30 cellular contexts compared by ENCODE assay signal in the genomic region with DNA sequence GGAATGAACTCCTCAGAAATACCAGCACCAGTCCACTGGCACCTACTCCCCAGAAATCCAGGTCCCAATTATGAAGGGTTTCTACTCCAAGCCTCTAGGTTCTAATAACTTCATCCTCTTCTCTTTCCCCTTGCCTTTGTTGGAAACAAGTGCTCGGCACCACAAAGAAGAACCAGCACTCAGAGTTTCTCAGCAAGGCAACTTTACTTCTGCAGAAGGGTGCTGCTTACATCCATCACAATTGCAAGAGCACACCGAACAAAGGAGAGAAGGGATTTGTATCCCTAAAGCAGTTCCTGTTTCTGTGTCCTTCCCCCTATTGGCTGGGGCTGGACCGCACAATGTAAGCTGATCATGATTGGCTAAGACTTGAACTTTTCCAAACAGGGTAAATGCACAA.
"Had no signal": no experiment of that assay in that cellular context is flagged by ENCODE, and none has a peak within 500 bp of the region (broad histone marks: within the 10 kb centered on the region; RNA-seq: fewer than 3 reads in every experiment).

No MANE protein-coding gene starts in this region.

- H3K4me1 Mint-ChIP-seq: endodermal cell had no signal

- H3K4me3 ChIP-seq: colonic mucosa, coronary artery, dorsolateral prefrontal cortex, esophagus muscularis mucosa, esophagus squamous epithelium, gastroesophageal sphincter, heart left ventricle, heart right ventricle, hepatocyte had no signal

- FAIRE-seq: endometrium, endothelial cell of umbilical vein, frontal cortex had no signal

- H3K36me3 ChIP-seq: colonic mucosa, esophagus muscularis mucosa, esophagus squamous epithelium, gastrocnemius medialis, gastroesophageal sphincter, heart left ventricle, heart right ventricle had no signal

- H3K4me2 ChIP-seq: hepatocyte had no signal

- H3K27me3 ChIP-seq: colonic mucosa, esophagus muscularis mucosa, esophagus squamous epithelium, gastrocnemius medialis, gastroesophageal sphincter had no signal

- ATAC-seq: effector memory CD8-positive, alpha-beta T cell; esophagus mucosa; foreskin keratinocyte; gastrocnemius medialis; gastroesophageal sphincter; heart left ventricle; heart right ventricle had no signal

- H3K9me3 ChIP-seq: colonic mucosa, gastrocnemius medialis had no signal

- H2AFZ ChIP-seq: hepatocyte had no signal

- H3K27ac Mint-ChIP-seq: endodermal cell had no signal

- H3K4me1 ChIP-seq: colonic mucosa, foreskin keratinocyte, gastrocnemius medialis, gastroesophageal sphincter had no signal

- H3K4me3 Mint-ChIP-seq: dendritic cell treated with granulocyte-macrophage colony-stimulating factor and Interleukin-4, amounts not matched to agents 40 ng/mL and 50 ng/mL, for 4 days; effector memory CD8-positive, alpha-beta T cell; endodermal cell had no signal

- H3K79me2 ChIP-seq: hepatocyte had no signal

- DNase-seq: colonic mucosa; cortex of kidney; dermis blood vessel endothelial cell; dorsolateral prefrontal cortex; effector CD4-positive, alpha-beta T cell; effector CD8-positive, alpha-beta T cell; effector memory CD4-positive, alpha-beta T cell; effector memory CD8-positive, alpha-beta T cell; endodermal cell; erythroblast; esophagus squamous epithelium; foreskin fibroblast; foreskin keratinocyte; foreskin melanocyte; gastrocnemius medialis; glutamatergic neuron; head of caudate nucleus; heart left ventricle; heart right ventricle; hippocampal formation had no signal

- H3K27ac ChIP-seq: colonic mucosa, coronary artery, dorsolateral prefrontal cortex, epithelial cell of prostate, esophagus muscularis mucosa, esophagus squamous epithelium, foreskin keratinocyte, gastrocnemius medialis, gastroesophageal sphincter, heart left ventricle, heart right ventricle, hepatocyte had no signal
